In the genomic region with DNA sequence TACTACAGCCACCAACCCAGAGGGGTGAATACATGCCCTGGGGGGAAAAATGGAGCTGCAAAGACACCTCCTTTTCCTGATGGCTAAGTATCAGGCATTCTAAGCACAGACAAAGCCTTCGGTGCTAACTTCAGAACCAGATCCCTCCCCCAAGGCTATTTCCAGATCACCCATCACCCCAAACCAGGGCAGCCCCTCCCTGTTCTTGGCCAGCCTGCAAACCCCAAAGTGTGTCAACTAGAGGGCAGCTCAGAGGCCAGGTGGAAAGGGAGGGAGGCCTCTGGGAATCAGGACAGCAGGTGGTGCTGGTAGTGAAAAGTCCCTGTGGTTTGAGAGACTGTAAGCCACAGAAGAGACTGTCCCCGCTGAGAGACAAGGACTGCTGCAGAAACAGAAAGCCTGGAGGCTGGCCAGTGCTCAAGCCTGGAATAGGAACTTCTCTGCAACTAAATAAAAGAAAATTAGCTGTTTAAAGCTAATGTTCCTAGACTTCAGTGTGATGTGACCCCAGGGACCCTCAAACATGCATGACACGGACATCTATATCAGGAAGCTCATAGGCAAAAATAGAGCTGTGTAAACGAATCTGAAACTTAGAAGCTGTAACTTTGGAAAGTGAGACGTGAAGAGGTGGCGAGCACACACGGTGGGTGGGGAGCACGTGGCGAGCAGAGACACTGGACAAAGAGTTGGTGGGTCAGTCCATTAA, we compare ENCODE assay signal across 1 cellular context.
A peak's percentile ranks its signal among the peaks of the same experiment; 100 is the strongest.
TF ChIP-seq lines count a peak whose summit lies in the region.

No MANE protein-coding gene starts in this region.

TF ChIP-seq in HEK293, 187 proteins besides CTCF, POLR2A, EP300 and RAD21:
- TF ChIP-seq, protein P1, sequence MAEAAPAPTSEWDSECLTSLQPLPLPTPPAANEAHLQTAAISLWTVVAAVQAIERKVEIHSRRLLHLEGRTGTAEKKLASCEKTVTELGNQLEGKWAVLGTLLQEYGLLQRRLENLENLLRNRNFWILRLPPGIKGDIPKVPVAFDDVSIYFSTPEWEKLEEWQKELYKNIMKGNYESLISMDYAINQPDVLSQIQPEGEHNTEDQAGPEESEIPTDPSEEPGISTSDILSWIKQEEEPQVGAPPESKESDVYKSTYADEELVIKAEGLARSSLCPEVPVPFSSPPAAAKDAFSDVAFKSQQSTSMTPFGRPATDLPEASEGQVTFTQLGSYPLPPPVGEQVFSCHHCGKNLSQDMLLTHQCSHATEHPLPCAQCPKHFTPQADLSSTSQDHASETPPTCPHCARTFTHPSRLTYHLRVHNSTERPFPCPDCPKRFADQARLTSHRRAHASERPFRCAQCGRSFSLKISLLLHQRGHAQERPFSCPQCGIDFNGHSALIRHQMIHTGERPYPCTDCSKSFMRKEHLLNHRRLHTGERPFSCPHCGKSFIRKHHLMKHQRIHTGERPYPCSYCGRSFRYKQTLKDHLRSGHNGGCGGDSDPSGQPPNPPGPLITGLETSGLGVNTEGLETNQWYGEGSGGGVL (tag by site-specific recombination; IDR thresholded peaks at IDR 0.05): no peak
- TF ChIP-seq ZIC2 (tag by site-specific recombination; IDR thresholded peaks at IDR 0.05) (peak; percentile 78; the same call in 1 of the 2 replicates), ZBTB17 (tag by site-specific recombination; IDR thresholded peaks at IDR 0.05) (0 out of 2 replicates have a peak, but pooled peaks have one; percentile 28), PRDM1 (tag by site-specific recombination; IDR thresholded peaks at IDR 0.05) (peak; percentile 71), ZNF623 (tag by site-specific recombination; IDR thresholded peaks at IDR 0.05) (0 out of 2 replicates have a peak, but pooled peaks have one; percentile 23), ZNF174 (tag by site-specific recombination; IDR thresholded peaks at IDR 0.05) (no peak)
- TF ChIP-seq, protein P2, sequence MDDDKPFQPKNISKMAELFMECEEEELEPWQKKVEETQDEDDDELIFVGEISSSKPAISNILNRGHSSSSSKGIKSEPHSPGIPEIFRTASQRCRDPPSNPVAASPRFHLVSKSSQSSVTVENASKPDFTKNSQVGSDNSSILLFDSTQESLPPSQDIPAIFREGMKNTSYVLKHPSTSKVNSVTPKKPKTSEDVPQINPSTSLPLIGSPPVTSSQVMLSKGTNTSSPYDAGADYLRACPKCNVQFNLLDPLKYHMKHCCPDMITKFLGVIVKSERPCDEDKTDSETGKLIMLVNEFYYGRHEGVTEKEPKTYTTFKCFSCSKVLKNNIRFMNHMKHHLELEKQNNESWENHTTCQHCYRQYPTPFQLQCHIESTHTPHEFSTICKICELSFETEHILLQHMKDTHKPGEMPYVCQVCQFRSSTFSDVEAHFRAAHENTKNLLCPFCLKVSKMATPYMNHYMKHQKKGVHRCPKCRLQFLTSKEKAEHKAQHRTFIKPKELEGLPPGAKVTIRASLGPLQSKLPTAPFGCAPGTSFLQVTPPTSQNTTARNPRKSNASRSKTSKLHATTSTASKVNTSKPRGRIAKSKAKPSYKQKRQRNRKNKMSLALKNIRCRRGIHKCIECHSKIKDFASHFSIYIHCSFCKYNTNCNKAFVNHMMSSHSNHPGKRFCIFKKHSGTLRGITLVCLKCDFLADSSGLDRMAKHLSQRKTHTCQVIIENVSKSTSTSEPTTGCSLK (tag by site-specific recombination; IDR thresholded peaks at IDR 0.05): no peak
- TF ChIP-seq, protein P3, sequence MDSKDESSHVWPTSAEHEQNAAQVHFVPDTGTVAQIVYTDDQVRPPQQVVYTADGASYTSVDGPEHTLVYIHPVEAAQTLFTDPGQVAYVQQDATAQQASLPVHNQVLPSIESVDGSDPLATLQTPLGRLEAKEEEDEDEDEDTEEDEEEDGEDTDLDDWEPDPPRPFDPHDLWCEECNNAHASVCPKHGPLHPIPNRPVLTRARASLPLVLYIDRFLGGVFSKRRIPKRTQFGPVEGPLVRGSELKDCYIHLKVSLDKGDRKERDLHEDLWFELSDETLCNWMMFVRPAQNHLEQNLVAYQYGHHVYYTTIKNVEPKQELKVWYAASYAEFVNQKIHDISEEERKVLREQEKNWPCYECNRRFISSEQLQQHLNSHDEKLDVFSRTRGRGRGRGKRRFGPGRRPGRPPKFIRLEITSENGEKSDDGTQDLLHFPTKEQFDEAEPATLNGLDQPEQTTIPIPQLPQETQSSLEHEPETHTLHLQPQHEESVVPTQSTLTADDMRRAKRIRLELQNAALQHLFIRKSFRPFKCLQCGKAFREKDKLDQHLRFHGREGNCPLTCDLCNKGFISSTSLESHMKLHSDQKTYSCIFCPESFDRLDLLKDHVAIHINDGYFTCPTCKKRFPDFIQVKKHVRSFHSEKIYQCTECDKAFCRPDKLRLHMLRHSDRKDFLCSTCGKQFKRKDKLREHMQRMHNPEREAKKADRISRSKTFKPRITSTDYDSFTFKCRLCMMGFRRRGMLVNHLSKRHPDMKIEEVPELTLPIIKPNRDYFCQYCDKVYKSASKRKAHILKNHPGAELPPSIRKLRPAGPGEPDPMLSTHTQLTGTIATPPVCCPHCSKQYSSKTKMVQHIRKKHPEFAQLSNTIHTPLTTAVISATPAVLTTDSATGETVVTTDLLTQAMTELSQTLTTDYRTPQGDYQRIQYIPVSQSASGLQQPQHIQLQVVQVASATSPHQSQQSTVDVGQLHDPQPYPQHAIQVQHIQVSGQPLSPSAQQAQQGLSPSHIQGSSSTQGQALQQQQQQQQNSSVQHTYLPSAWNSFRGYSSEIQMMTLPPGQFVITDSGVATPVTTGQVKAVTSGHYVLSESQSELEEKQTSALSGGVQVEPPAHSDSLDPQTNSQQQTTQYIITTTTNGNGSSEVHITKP (tag by site-specific recombination; IDR thresholded peaks at IDR 0.05): peak; percentile 87
